26 cellular contexts compared by ENCODE assay signal in the genomic region with DNA sequence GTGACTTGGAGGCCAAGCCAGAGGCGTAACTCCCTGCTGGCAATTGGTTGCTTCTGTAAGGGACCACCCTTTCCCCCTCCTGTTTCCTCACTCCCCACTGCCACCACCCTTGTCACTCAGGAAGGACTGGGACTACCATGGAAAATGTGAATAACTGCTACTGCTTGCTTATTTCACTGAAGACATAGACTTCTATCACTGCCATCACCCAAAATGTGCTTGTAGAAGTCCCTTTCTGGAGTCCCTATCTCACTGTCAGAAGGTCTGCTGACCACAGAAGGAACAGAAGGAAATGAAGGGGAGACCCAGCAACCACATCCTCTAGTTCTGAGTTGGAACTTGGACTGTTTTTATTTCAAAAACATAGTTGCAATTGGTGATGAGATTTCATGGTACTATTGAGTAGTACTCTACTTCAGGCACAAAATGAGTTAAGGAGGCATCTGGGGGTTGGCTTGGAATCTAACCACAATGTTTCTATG.
"Had no signal": no experiment of that assay in that cellular context is flagged by ENCODE, and none has a peak within 500 bp of the region (broad histone marks: within the 10 kb centered on the region; RNA-seq: fewer than 3 reads in every experiment).

No MANE protein-coding gene starts in this region.

- H3K4me3 Mint-ChIP-seq: activated B cell treated with CpG ODN at 0.5 μM for 24 hours; dendritic cell treated with granulocyte-macrophage colony-stimulating factor and Interleukin-4, amounts not matched to agents 40 ng/mL and 50 ng/mL, for 4 days; endodermal cell; mesothelial cell of epicardium; naive B cell; stimulated activated effector memory CD8-positive, alpha-beta T cell treated with anti-CD3 and anti-CD28 coated beads, Interleukin-12 subunit alpha, Interleukin-12 subunit beta, amount 100 ng/mL, for 72 hours; T-helper 2 cell treated with Interferon-gamma antibody and Interleukin-4, amounts not matched to agents 5 μg/mL and 100 μg/mL, for 36 hours had no signal

- H3K27ac ChIP-seq: breast epithelium, ovary, right lobe of liver, suprapubic skin, tibial artery, upper lobe of right lung had no signal

- H3K27me3 ChIP-seq: breast epithelium, ovary, right lobe of liver, suprapubic skin, tibial artery, upper lobe of right lung had no signal

- H3K4me1 Mint-ChIP-seq: activated B cell treated with CpG ODN at 0.5 μM for 24 hours; endodermal cell; naive B cell; stimulated activated effector memory CD8-positive, alpha-beta T cell treated with anti-CD3 and anti-CD28 coated beads, Interleukin-12 subunit alpha, Interleukin-12 subunit beta, amount 100 ng/mL, for 72 hours had no signal

- H3K27ac Mint-ChIP-seq: activated B cell treated with CpG ODN at 0.5 μM for 24 hours; dendritic cell treated with granulocyte-macrophage colony-stimulating factor and Interleukin-4, amounts not matched to agents 40 ng/mL and 50 ng/mL, for 4 days; endodermal cell; mesothelial cell of epicardium; naive B cell; progenitor cell of endocrine pancreas; stimulated activated effector memory CD8-positive, alpha-beta T cell treated with anti-CD3 and anti-CD28 coated beads, Interleukin-12 subunit alpha, Interleukin-12 subunit beta, amount 100 ng/mL, for 72 hours; T-helper 2 cell treated with Interferon-gamma antibody and Interleukin-4, amounts not matched to agents 5 μg/mL and 100 μg/mL, for 36 hours had no signal

- H3K9me3 ChIP-seq: breast epithelium, ovary, right lobe of liver, suprapubic skin, tibial artery, upper lobe of right lung had no signal

- H3K36me3 ChIP-seq: breast epithelium, ovary, right lobe of liver, suprapubic skin, tibial artery, upper lobe of right lung had no signal

- H3K4me3 ChIP-seq: breast epithelium, ovary, right lobe of liver, suprapubic skin, tibial artery, upper lobe of right lung had no signal

- H3K9me3 Mint-ChIP-seq: dendritic cell treated with granulocyte-macrophage colony-stimulating factor and Interleukin-4, amounts not matched to agents 40 ng/mL and 50 ng/mL, for 4 days; endodermal cell; mesothelial cell of epicardium; T-helper 2 cell treated with Interferon-gamma antibody and Interleukin-4, amounts not matched to agents 5 μg/mL and 100 μg/mL, for 36 hours had no signal

- ATAC-seq: esophagus mucosa; right lobe of liver; stimulated activated effector memory CD8-positive, alpha-beta T cell treated with anti-CD3 and anti-CD28 coated beads, Interleukin-12 subunit alpha, Interleukin-12 subunit beta, amount 100 ng/mL, for 72 hours; upper lobe of right lung had no signal

- H3K27me3 Mint-ChIP-seq: activated B cell treated with CpG ODN at 0.5 μM for 24 hours; dendritic cell treated with granulocyte-macrophage colony-stimulating factor and Interleukin-4, amounts not matched to agents 40 ng/mL and 50 ng/mL, for 4 days; naive B cell had no signal

- H3K36me3 Mint-ChIP-seq: mesothelial cell of epicardium; naive B cell; stimulated activated effector memory CD8-positive, alpha-beta T cell treated with anti-CD3 and anti-CD28 coated beads, Interleukin-12 subunit alpha, Interleukin-12 subunit beta, amount 100 ng/mL, for 72 hours had no signal

- H3K4me1 ChIP-seq: breast epithelium, suprapubic skin had no signal

- DNase-seq: activated B cell treated with CpG ODN at 0.5 μM for 24 hours; activated CD4-positive, alpha-beta T cell treated with anti-CD3 and anti-CD28 coated beads for 4 hours; activated CD4-positive, alpha-beta T cell treated with anti-CD3 and anti-CD28 coated beads, Interleukin-2, amount 50 U/mL, for 4 hours; activated CD8-positive, alpha-beta memory T cell treated with anti-CD3 and anti-CD28 coated beads for 24 hours; activated gamma-delta T cell; activated naive CD4-positive, alpha-beta T cell treated with anti-CD3 and anti-CD28 coated beads, Interleukin-2, amount 50 U/mL, for 16 hours; central memory CD4-positive, alpha-beta T cell; endodermal cell; foreskin fibroblast; head of caudate nucleus; hypothalamus; naive B cell; ovary; right lobe of liver; stimulated activated CD4-positive, alpha-beta T cell treated with anti-CD3 and anti-CD28 coated beads, Interleukin-4, amount 100 ng/mL, for 1 hour; T-helper 1 cell; tibial artery; upper lobe of right lung had no signal
